18 cellular contexts compared by ENCODE assay signal in genomic region chr12:51661836-51662235, GRCh38.
"Had no signal": no experiment of that assay in that cellular context is flagged by ENCODE, and none has a peak within 500 bp of the region (broad histone marks: within the 10 kb centered on the region; RNA-seq: fewer than 3 reads in every experiment).

No MANE protein-coding gene starts in this region.

- H3K4me3 ChIP-seq: heart left ventricle, lung, prostate gland, transverse colon had no signal

- H3K27me3 ChIP-seq: transverse colon had no signal

- H3K4me1 Mint-ChIP-seq: activated naive CD8-positive, alpha-beta T cell treated with anti-CD3 and anti-CD28 coated beads, Interleukin-2, amount 10 ng/mL, durations not matched to agents 7 days and 5 days had no signal

- H3K4me1 ChIP-seq: heart left ventricle, prostate gland, transverse colon had no signal

- H3K9me3 ChIP-seq: prostate gland, transverse colon had no signal

- H3K9me3 Mint-ChIP-seq: activated naive CD8-positive, alpha-beta T cell treated with anti-CD3 and anti-CD28 coated beads, Interleukin-2, amount 10 ng/mL, durations not matched to agents 7 days and 5 days had no signal

- ATAC-seq: activated CD4-positive, CD25-positive, alpha-beta regulatory T cell treated with anti-CD3 and anti-CD28 coated beads, Interleukin-2, amount 50 U/mL, for 24 hours; heart left ventricle; left colon; right cardiac atrium; stimulated activated naive CD8-positive, alpha-beta T cell treated with anti-CD3 and anti-CD28 coated beads, Interleukin-15, Interleukin-2, amounts not matched to agents 100 U/mL and 50 U/mL, for 24 hours had no signal

- H3K36me3 ChIP-seq: heart left ventricle, prostate gland, transverse colon had no signal

- H3K4me3 Mint-ChIP-seq: activated naive CD8-positive, alpha-beta T cell treated with anti-CD3 and anti-CD28 coated beads, Interleukin-2, amount 10 ng/mL, durations not matched to agents 7 days and 5 days; mesothelial cell of epicardium; nephron progenitor cell had no signal

- H3K36me3 Mint-ChIP-seq: mesothelial cell of epicardium had no signal

- H3K27ac Mint-ChIP-seq: activated naive CD8-positive, alpha-beta T cell treated with anti-CD3 and anti-CD28 coated beads, Interleukin-2, amount 10 ng/mL, durations not matched to agents 7 days and 5 days; mesothelial cell of epicardium; nephron progenitor cell had no signal

- H3K27ac ChIP-seq: heart left ventricle, prostate gland, transverse colon had no signal

- DNase-seq: activated CD4-positive, alpha-beta T cell treated with anti-CD3 and anti-CD28 coated beads, Interleukin-2, amount 50 U/mL, for 1 hour; activated CD8-positive, alpha-beta memory T cell treated with anti-CD3 and anti-CD28 coated beads for 24 hours; activated naive CD8-positive, alpha-beta T cell treated with anti-CD3 and anti-CD28 coated beads, Interleukin-2, amount 10 ng/mL, durations not matched to agents 7 days and 5 days; aorta; cerebellar nuclear complex; effector CD8-positive, alpha-beta T cell; foreskin melanocyte; heart left ventricle; left colon; nephron progenitor cell; occipital lobe; right cardiac atrium; stimulated activated naive CD8-positive, alpha-beta T cell treated with anti-CD3 and anti-CD28 coated beads, Interleukin-15, Interleukin-2, amounts not matched to agents 100 U/mL and 50 U/mL, for 24 hours; transverse colon had no signal
